12 cellular contexts compared by ENCODE assay signal in genomic region chr11:59666969-59667368, GRCh38. TPM values are rescaled to one million over a fixed set of nuclear protein-coding genes. Genes with fewer than 3 reads are reported as not detected.
DNase-seq lines count a peak whose midpoint lies in the region; ATAC-seq, FAIRE-seq and TF ChIP-seq lines count a peak whose summit lies in the region.
"Had no signal": no experiment of that assay in that cellular context is flagged by ENCODE, and none has a peak within 500 bp of the region (broad histone marks: within the 10 kb centered on the region; RNA-seq: fewer than 3 reads in every experiment).

No MANE protein-coding gene starts in this region.

- H3K4me1 ChIP-seq in Panc1 (ENCODE audit: control insufficient read depth, insufficient read depth, low read length) (peaks cover 20% of the 10 kb centered on the region), esophagus muscularis mucosa (peaks cover 18 to 47% (median 43%) of the 10 kb centered on the region in 4 donors)

- in situ Hi-C loops in Panc1 (cut with HindIII; ENCODE audit: low pct_unique_long_range_greater_than_20kb, low sequenced_read_pairs) = no loop called here

- no peak for FAIRE-seq in GM19239 (lab: Jason Lieb, UNC)

- CTCF ChIA-PET in Panc1 (lab: Charles Lee) = no interaction called here

- TF ChIP-seq EP300 in esophagus muscularis mucosa (IDR thresholded peaks at IDR 0.05) = no peak

- H3K9me3 ChIP-seq in Panc1 (ENCODE audit: control insufficient read depth, insufficient read depth, low read depth, low read length) (no peaks in the 10 kb centered on the region), esophagus muscularis mucosa (no peaks in the 10 kb centered on the region)
- H3K9me3 ChIP-seq: tibial artery had no signal

- H3K4me3 ChIP-seq in Panc1 (ENCODE audit: low read depth in 2 of 2, low read length in 2 of 2) = peak overlapping the region; percentile 82 to 88; a peak in 2 of 4 replicates
- H3K4me3 ChIP-seq in esophagus muscularis mucosa = peak overlapping the region in 1 of 4 donors; percentile 74
- H3K4me3 ChIP-seq in skeletal muscle cell (ENCODE audit: low read depth, low read length) = peak overlapping the region; percentile 93

- POLR2A ChIA-PET in Panc1 (lab: Charles Lee) = no interaction called here

- BruUV-seq in Panc1 (replicated peaks; lab: Mats Ljungman, UMichigan) = no TSS peak

- no peak for TF ChIP-seq POLR2A in esophagus muscularis mucosa (IDR thresholded peaks at IDR 0.05; ENCODE audit: low read depth)

- H3K27me3 ChIP-seq in Panc1 (ENCODE audit: control insufficient read depth, insufficient read depth, low read length) (no peaks in the 10 kb centered on the region), esophagus muscularis mucosa (no peaks in the 10 kb centered on the region)
- H3K27me3 ChIP-seq: tibial artery had no signal

- DNase-seq in SIG-M5 treated with dmso at 0.1 percent for 504 hours (lab: John Stamatoyannopoulos, UW; ENCODE audit: unreplicated experiment) = peak; percentile 47
- DNase-seq in SIG-M5 (lab: John Stamatoyannopoulos, UW) = no peak
- DNase-seq in Panc1 (ENCODE audit: low read depth, low spot score) = no peak
- no peak for DNase-seq in esophagus muscularis mucosa (ENCODE audit: extremely low spot score)
- no peak for DNase-seq in skeletal muscle cell (ENCODE audit: low read depth)
- no peak for DNase-seq in GM19239 (ENCODE audit: insufficient read length, low spot score)
- DNase-seq in cerebellar nuclear complex (lab: John Stamatoyannopoulos, UW) = no peak
- no peak for DNase-seq in stimulated activated CD4-positive, alpha-beta T cell treated with anti-CD3 and anti-CD28 coated beads, Interleukin-1b, Interleukin-23, amount 100 ng/mL, for 48 hours
- DNase-seq: tibial artery had no signal

- H3K36me3 ChIP-seq in Panc1 (ENCODE audit: control insufficient read depth, insufficient read depth, low read length) (peaks cover 51% of the 10 kb centered on the region), esophagus muscularis mucosa (peaks cover 10 to 46% (median 33%) of the 10 kb centered on the region in 4 donors)

- 41% methylated on average over 1 of the region's 1 CpG for WGBS in esophagus muscularis mucosa

- no peak for TF ChIP-seq CTCF in Panc1 (IDR thresholded peaks at IDR 0.05)
- no peak for TF ChIP-seq CTCF in esophagus muscularis mucosa (IDR thresholded peaks at IDR 0.05)

- no peak for ATAC-seq in Panc1

- peak overlapping the region; percentile 84; the same call in 1 of the 2 replicates for H3K27ac ChIP-seq in Panc1 (ENCODE audit: low read length)
- peak overlapping the region in 3 of 4 donors; percentile 90 to 96 (median 95) for H3K27ac ChIP-seq in esophagus muscularis mucosa (replicated peaks in 1 of 4)

- intact Hi-C loops in Panc1 (cut with micrococcal nuclease; ENCODE audit: unreplicated experiment) = loop anchor here (5.0 to 10.0 kb wide), 3 partner anchors 35 to 138 kb away; no protein-coding TSS in a partner anchor
- intact Hi-C loops in esophagus muscularis mucosa (cut with DNase I) = loop anchor here (5.0 to 10.0 kb wide), 5 partner anchors 50 to 138 kb away; partner anchors contain the start of genes OSBP and STX3

RNA-seq across cellular contexts. Expression of gene PATL1, which starts 1.9 kb away (rescaled TPM):
- total RNA-seq in Panc1 (2021; ENCODE audit: unreplicated experiment) (57.0 TPM), esophagus muscularis mucosa (10 to 100 TPM; 12.5 to 18.5 (median 16.1) TPM)
- polyA plus RNA-seq in Panc1 (2012; ENCODE audit: insufficient read length) = 29.2 TPM

RNA-seq across cellular contexts. Expression of gene OR10V1, which starts 46.7 kb away (rescaled TPM):
- total RNA-seq in Panc1 (2021; ENCODE audit: unreplicated experiment) = not detected
- not detected for polyA plus RNA-seq in Panc1 (2012; ENCODE audit: insufficient read length)
- total RNA-seq in esophagus muscularis mucosa = not detected
- total RNA-seq: NCI-H460, skeletal muscle tissue had no signal
- polyA plus RNA-seq: esophagus had no signal

RNA-seq across cellular contexts. Expression of gene OSBP, which starts 51.4 kb away (rescaled TPM):
- total RNA-seq in Panc1 (2021; ENCODE audit: unreplicated experiment) = 35.3 TPM
- 20.2 TPM for polyA plus RNA-seq in Panc1 (2012; ENCODE audit: insufficient read length)
- 10 to 100 TPM; 32.5 to 40.0 (median 33.3) TPM for total RNA-seq in esophagus muscularis mucosa
